10 cellular contexts compared by ENCODE assay signal in the genomic region with DNA sequence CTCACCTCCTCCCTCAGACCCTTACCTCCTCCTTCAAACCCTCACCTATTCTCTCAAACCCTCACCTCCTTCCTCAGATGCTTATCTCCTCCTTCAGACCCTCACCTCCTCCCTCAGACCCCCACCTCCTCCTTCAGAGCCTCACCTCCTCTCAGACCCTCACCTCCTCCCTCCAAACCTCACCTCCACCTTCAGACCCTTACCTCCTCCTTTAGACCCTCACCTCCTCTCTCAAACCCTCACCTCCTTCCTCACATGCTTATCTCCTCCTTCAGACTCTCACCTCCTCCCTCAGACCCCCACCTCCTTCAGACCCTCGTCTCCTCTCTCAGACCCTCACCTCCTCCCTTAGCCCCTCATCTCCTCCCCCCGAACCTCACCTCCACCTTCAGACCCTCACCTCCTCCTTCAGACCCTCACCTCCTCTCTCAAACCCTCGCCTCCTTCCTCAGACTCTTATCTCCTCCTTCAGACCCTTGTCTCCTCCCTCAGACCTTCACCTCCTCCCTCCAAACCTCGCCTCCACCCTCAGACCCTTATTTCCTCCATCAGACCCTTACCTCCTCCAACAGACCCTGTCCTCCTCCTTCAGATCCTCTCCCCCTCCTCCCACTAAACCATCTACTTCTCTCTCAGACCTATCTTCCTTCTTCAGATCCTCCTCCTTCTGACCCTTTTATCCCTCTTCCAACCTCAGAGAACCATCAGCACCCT. TPM values are rescaled to one million over a fixed set of nuclear protein-coding genes. Genes with fewer than 3 reads are reported as not detected.
DNase-seq lines count a peak whose midpoint lies in the region; ATAC-seq and TF ChIP-seq lines count a peak whose summit lies in the region.
"Had no signal": no experiment of that assay in that cellular context is flagged by ENCODE, and none has a peak within 500 bp of the region (broad histone marks: within the 10 kb centered on the region; RNA-seq: fewer than 3 reads in every experiment).

No MANE protein-coding gene starts in this region.

- H3K27me3 ChIP-seq in OCI-LY3 (ENCODE audit: low read depth, low read length): peaks cover 15% of the 10 kb centered on the region
- peaks cover 9 to 50% (median 22%) of the 10 kb centered on the region in 3 experiments for H3K27me3 ChIP-seq in neuronal stem cell (ENCODE audit: control insufficient read depth in 3 of 3, insufficient read depth in 3 of 3, low read depth in 1 of 3, low read length in 3 of 3)

- 100% methylated on average over 1 of the region's 4 CpGs; no CpG with 5 or more reads in 1 of the 2 donors for WGBS in neuronal stem cell (ENCODE audit: extremely low coverage in 2 of 2, insufficient read length in 2 of 2, insufficient replicate concordance in 1 of 2), 2 donors

- H3K27ac ChIP-seq in 22Rv1: peak overlapping the region; percentile 95
- no peak overlapping the region for H3K27ac ChIP-seq in OCI-LY3 (ENCODE audit: low read length)
- H3K27ac ChIP-seq in neuronal stem cell (replicated peaks; ENCODE audit: low read length): no peak overlapping the region
- H3K27ac ChIP-seq: KMS-11 had no signal

- H3K4ac ChIP-seq in neuronal stem cell (ENCODE audit: low read length): no peak overlapping the region

- H3K4me1 ChIP-seq in OCI-LY3 (ENCODE audit: low read length) (peaks cover 31% of the 10 kb centered on the region), neuronal stem cell (ENCODE audit: control insufficient read depth in 2 of 2, insufficient read depth in 1 of 2, low read depth in 1 of 2, low read length in 2 of 2) (peaks cover 9 to 14% of the 10 kb centered on the region in 2 donors)

- H3K79me2 ChIP-seq in OCI-LY3 (ENCODE audit: low read length): peaks cover 30% of the 10 kb centered on the region

- H3K18ac ChIP-seq in neuronal stem cell (ENCODE audit: low read length): no peak overlapping the region

- H3K9me3 ChIP-seq in OCI-LY3 (ENCODE audit: insufficient read depth, low read length) (no peaks in the 10 kb centered on the region), neuronal stem cell (replicated peaks in 1 of 2; ENCODE audit: control insufficient read depth in 2 of 2, insufficient read depth in 1 of 2, low read depth in 1 of 2, low read length in 2 of 2) (peaks cover 0 to 1% of the 10 kb centered on the region in 2 donors)

- H3K36me3 Mint-ChIP-seq in effector memory CD8-positive, alpha-beta T cell (ENCODE audit: insufficient read depth): peaks cover 36% of the 10 kb centered on the region

- H2BK5ac ChIP-seq in neuronal stem cell (ENCODE audit: low read length): no peak overlapping the region

- H3K79me1 ChIP-seq in neuronal stem cell (ENCODE audit: low read depth, low read length): no peaks in the 10 kb centered on the region

- TF ChIP-seq CTCF in 22Rv1 (IDR thresholded peaks at IDR 0.05) (no peak), OCI-LY3 (IDR thresholded peaks at IDR 0.05; ENCODE audit: low read depth, low read length) (no peak)

- H4K91ac ChIP-seq in neuronal stem cell (ENCODE audit: low read depth, low read length, poor library complexity): no peak overlapping the region

- H2AK5ac ChIP-seq in neuronal stem cell (ENCODE audit: low read depth, low read length): peak overlapping the region; percentile 51

- H2AFZ ChIP-seq in OCI-LY3 (ENCODE audit: low read depth, low read length) (no peak overlapping the region), neuronal stem cell (ENCODE audit: low read length) (no peak overlapping the region)

- H3K27me3 Mint-ChIP-seq in effector memory CD8-positive, alpha-beta T cell: no peaks in the 10 kb centered on the region

- H2BK12ac ChIP-seq in neuronal stem cell (ENCODE audit: low read length): no peak overlapping the region

- H3K14ac ChIP-seq in neuronal stem cell (ENCODE audit: low read length): no peak overlapping the region

- H3K36me3 ChIP-seq in OCI-LY3 (replicated peaks; ENCODE audit: low read depth, low read length): peaks cover 16% of the 10 kb centered on the region
- no peaks in the 10 kb centered on the region for H3K36me3 ChIP-seq in neuronal stem cell (replicated peaks in 1 of 2; ENCODE audit: control insufficient read depth in 2 of 2, insufficient read depth in 2 of 2, low read length in 2 of 2)

- H3K4me1 Mint-ChIP-seq in effector memory CD8-positive, alpha-beta T cell (ENCODE audit: low read depth in 2 of 2): peaks cover 37 to 38% of the 10 kb centered on the region in 2 donors

- no peak for ATAC-seq in effector memory CD8-positive, alpha-beta T cell (replicated peaks)
- ATAC-seq in GM19455 (IDR thresholded peaks at IDR 0.05; ENCODE audit: unreplicated experiment): no peak

- H3K4me2 ChIP-seq in OCI-LY3 (ENCODE audit: low read length) (0 out of 2 replicates have a peak overlapping the region, but pooled peaks have one; percentile 87), neuronal stem cell (ENCODE audit: insufficient read depth, low read length, poor library complexity, severe bottlenecking) (no peak overlapping the region)

- H3K9me3 Mint-ChIP-seq in effector memory CD8-positive, alpha-beta T cell: no peaks in the 10 kb centered on the region

- H2BK120ac ChIP-seq in neuronal stem cell (ENCODE audit: low read depth, low read length): no peak overlapping the region

- H4K8ac ChIP-seq in neuronal stem cell (ENCODE audit: low read depth, low read length): no peak overlapping the region

- H3K4me3 ChIP-seq in OCI-LY3 (ENCODE audit: low read length): peak overlapping the region; percentile 85; the same call in 1 of the 2 replicates
- H3K4me3 ChIP-seq in neuronal stem cell (ENCODE audit: low read length in 2 of 2): no peak overlapping the region

- H3K9ac ChIP-seq in OCI-LY3 (ENCODE audit: low read length) (peak overlapping the region; percentile 75; the same call in 1 of the 2 replicates), neuronal stem cell (ENCODE audit: low read depth, low read length, poor library complexity) (no peak overlapping the region)
- H3K9ac ChIP-seq: KMS-11 had no signal

- peak overlapping the region; percentile 87 to 95 for H3K27ac Mint-ChIP-seq in effector memory CD8-positive, alpha-beta T cell

- peak overlapping the region; percentile 7 for H2BK15ac ChIP-seq in neuronal stem cell (ENCODE audit: low read length)

- H3K4me3 Mint-ChIP-seq in effector memory CD8-positive, alpha-beta T cell: peak overlapping the region; percentile 42 to 87

- no peak overlapping the region for H3K23ac ChIP-seq in neuronal stem cell (ENCODE audit: low read depth, low read length, poor library complexity)

- no peak for DNase-seq in effector memory CD8-positive, alpha-beta T cell
- DNase-seq in neuronal stem cell (ENCODE audit: low spot score): no peak
- no peak for DNase-seq in OCI-M2 (lab: John Stamatoyannopoulos, UW; ENCODE audit: unreplicated experiment)
- DNase-seq in GF-D8 (lab: John Stamatoyannopoulos, UW): no peak
- no peak for DNase-seq in GM03348 (ENCODE audit: low spot score)
- DNase-seq: NCI-H774 had no signal

- no peaks in the 10 kb centered on the region for H4K20me1 ChIP-seq in OCI-LY3 (ENCODE audit: insufficient read depth, low read length)

RNA-seq across cellular contexts. Expression of a gene that starts 2.5 kb away (rescaled TPM):
- polyA plus RNA-seq in neuronal stem cell (2013, experiment 1 of 2): 1.8 TPM
- 1.5 TPM for polyA plus RNA-seq in neuronal stem cell (2013, experiment 2 of 2)

RNA-seq across cellular contexts. Expression of a gene that starts 31.6 kb away (rescaled TPM):
- 0.42 TPM for polyA plus RNA-seq in neuronal stem cell (2013, experiment 1 of 2)
- polyA plus RNA-seq in neuronal stem cell (2013, experiment 2 of 2): 0.43 TPM

RNA-seq across cellular contexts. Expression of a gene that starts 47.1 kb away (rescaled TPM):
- polyA plus RNA-seq in neuronal stem cell (2013, experiment 1 of 2): not detected
- not detected for polyA plus RNA-seq in neuronal stem cell (2013, experiment 2 of 2)
